In genomic region chr22:41540006-41540315, GRCh38 we compare ENCODE assay signal across 27 cellular contexts. TPM values are rescaled to one million over a fixed set of nuclear protein-coding genes. Genes with fewer than 3 reads are reported as not detected.
DNase-seq lines count a peak whose midpoint lies in the region; ATAC-seq and TF ChIP-seq lines count a peak whose summit lies in the region.
"Had no signal": no experiment of that assay in that cellular context is flagged by ENCODE, and none has a peak within 500 bp of the region (broad histone marks: within the 10 kb centered on the region; RNA-seq: fewer than 3 reads in every experiment).

No MANE protein-coding gene starts in this region.

- DNase-seq in NCI-H82 (lab: John Stamatoyannopoulos, UW) = peak; percentile 55
- no peak for DNase-seq in NCI-H82 treated with DMSO at 0.1 percent for 48 hours (lab: John Stamatoyannopoulos, UW; ENCODE audit: unreplicated experiment)
- no peak for DNase-seq in RWPE1 (ENCODE audit: low spot score)
- no peak for DNase-seq in dorsolateral prefrontal cortex
- DNase-seq in osteoblast (ENCODE audit: insufficient read length, low spot score, missing footprints) = no peak
- DNase-seq in psoas muscle = no peak
- no peak for DNase-seq in NCI-H524 treated with DMSO at 0.1 percent for 48 hours (lab: John Stamatoyannopoulos, UW)
- no peak for DNase-seq in activated CD4-positive, alpha-beta T cell treated with anti-CD3 and anti-CD28 coated beads, Interleukin-2, amount 50 U/mL, for 48 hours
- DNase-seq: 8988T; activated CD4-positive, CD25-positive, alpha-beta regulatory T cell; activated gamma-delta T cell treated with Interleukin-2 at 50 U/mL for 16 hours; activated T-cell treated with anti-CD3 and anti-CD28 coated beads for 4 hours; body of pancreas; effector CD4-positive, alpha-beta T cell; heart left ventricle; kidney; natural killer cell; NCI-H1694; NCI-H510A treated with DMSO at 0.1 percent for 48 hours; SHP77; stimulated activated CD4-positive, alpha-beta T cell treated with anti-CD3 and anti-CD28 coated beads, Interleukin-1b, Interleukin-23, amount 100 ng/mL, for 48 hours had no signal

- H3K27ac ChIP-seq in RWPE1 = peak overlapping the region; percentile 47
- peak overlapping the region in 54 of 59 donors; percentile 39 to 98 (median 90) for H3K27ac ChIP-seq in dorsolateral prefrontal cortex
- H3K27ac ChIP-seq in osteoblast (ENCODE audit: low read depth, low read length) = peak overlapping the region; percentile 26
- H3K27ac ChIP-seq in psoas muscle = no peak overlapping the region
- H3K27ac ChIP-seq: body of pancreas, epithelial cell of prostate, HL-60, vagina had no signal

- H4K20me1 ChIP-seq in osteoblast (ENCODE audit: insufficient read depth, low read length) = peaks cover 34% of the 10 kb centered on the region

- ATAC-seq in psoas muscle = no peak
- ATAC-seq: body of pancreas, heart left ventricle, natural killer cell had no signal

- 79 to 95% (median 83%) methylated on average over 3 of the region's 3 CpGs for WGBS in psoas muscle, 3 donors

- CTCF ChIA-PET in RWPE1 (lab: Yijun Ruan, JAX) = no interaction called here

- H3K4me2 ChIP-seq in osteoblast (ENCODE audit: insufficient read depth, low read length) = peak overlapping the region; percentile 23
- H3K4me2 ChIP-seq: smooth muscle cell had no signal

- peaks cover 24% of the 10 kb centered on the region for H3K36me3 ChIP-seq in osteoblast (ENCODE audit: insufficient read depth, low read length)
- peaks cover 0 to 17% of the 10 kb centered on the region in 2 donors for H3K36me3 ChIP-seq in psoas muscle (ENCODE audit: insufficient read depth in 1 of 2, low read depth in 1 of 2)

- H3K9me3 ChIP-seq in osteoblast (ENCODE audit: low read depth, low read length) (no peaks in the 10 kb centered on the region), psoas muscle (no peaks in the 10 kb centered on the region)
- H3K9me3 ChIP-seq: body of pancreas, heart left ventricle, vagina had no signal

- H3K4me1 ChIP-seq in osteoblast (ENCODE audit: insufficient read depth, low read length) = peaks cover 14% of the 10 kb centered on the region
- peaks cover 12% of the 10 kb centered on the region for H3K4me1 ChIP-seq in psoas muscle

- no peak overlapping the region for H2AFZ ChIP-seq in osteoblast (ENCODE audit: low read length)

- H3K4me3 ChIP-seq in dorsolateral prefrontal cortex = no peak overlapping the region
- no peak overlapping the region for H3K4me3 ChIP-seq in osteoblast (ENCODE audit: insufficient read depth, low read length)
- no peak overlapping the region for H3K4me3 ChIP-seq in psoas muscle
- H3K4me3 ChIP-seq: body of pancreas, heart left ventricle, smooth muscle cell, vagina had no signal

- H3K27me3 ChIP-seq in dorsolateral prefrontal cortex = no peaks in the 10 kb centered on the region
- no peaks in the 10 kb centered on the region for H3K27me3 ChIP-seq in osteoblast (ENCODE audit: insufficient read depth, low read length)
- no peaks in the 10 kb centered on the region for H3K27me3 ChIP-seq in psoas muscle (ENCODE audit: insufficient read depth in 3 of 3, low read length in 2 of 3)
- H3K27me3 ChIP-seq: body of pancreas, heart left ventricle, vagina had no signal

- POLR2A ChIA-PET in RWPE1 (lab: Yijun Ruan, JAX; ENCODE audit: low non-redundant PET) = no interaction called here

- intact Hi-C loops in dorsolateral prefrontal cortex (cut with DNase I) = no loop called here
- intact Hi-C loops in psoas muscle (cut with DNase I) = no loop called here

- H3K79me2 ChIP-seq in osteoblast (ENCODE audit: insufficient read depth, low read length) = peaks cover 73% of the 10 kb centered on the region

- TF ChIP-seq CTCF in RWPE1 (conservative IDR thresholded peaks at IDR 0.05; ENCODE audit: low read depth) (no peak), dorsolateral prefrontal cortex (IDR thresholded peaks at IDR 0.05 in 54 of 56, conservative IDR thresholded peaks at IDR 0.05 in 2 of 56; ENCODE audit: low read depth in 1 of 56, partially characterized antibody in 56 of 56) (no peak), osteoblast (IDR thresholded peaks at IDR 0.05; ENCODE audit: extremely low read depth, low read depth, low read length) (no peak), psoas muscle (IDR thresholded peaks at IDR 0.05) (no peak)

RNA-seq across cellular contexts. Expression of gene POLR3H, which starts 4.3 kb away (rescaled TPM):
- total RNA-seq in dorsolateral prefrontal cortex (10 to 100 TPM; 47.5 to 93.1 (median 62.0) TPM), osteoblast (26.2 and 27.9 TPM in 2 replicates), psoas muscle (10 to 100 TPM; 13.1 to 23.2 (median 18.5) TPM)
- polyA plus RNA-seq in psoas muscle = 10 to 100 TPM; 17.1 to 28.6 (median 17.2) TPM

RNA-seq across cellular contexts. Expression of gene CSDC2, which starts 20.8 kb away (rescaled TPM):
- total RNA-seq in dorsolateral prefrontal cortex (10 to 100 TPM in 111 of 120 experiments, 1 to 10 TPM in 9; 7.0 to 30.7 (median 15.7) TPM), osteoblast (0.88 and 1.1 TPM in 2 replicates), psoas muscle (1 to 10 TPM in 1 of 4 donors, under 1 TPM in 3; 0.27 to 1.1 (median 0.77) TPM)
- under 1 TPM; 0.60 to 0.69 (median 0.66) TPM for polyA plus RNA-seq in psoas muscle
- total RNA-seq: mononuclear cell, natural killer cell had no signal
- polyA plus RNA-seq: CD14-positive monocyte had no signal

RNA-seq across cellular contexts. Expression of gene PMM1, which starts 49.7 kb away (rescaled TPM):
- 10 to 100 TPM; 29.3 to 80.7 (median 56.1) TPM for total RNA-seq in dorsolateral prefrontal cortex
- 15.6 and 18.9 TPM in 2 replicates for total RNA-seq in osteoblast
- total RNA-seq in psoas muscle = 10 to 100 TPM in 2 of 4 donors, 1 to 10 TPM in 2; 7.3 to 12.2 (median 9.2) TPM
- polyA plus RNA-seq in psoas muscle = 10 to 100 TPM; 10.3 to 14.5 (median 13.2) TPM
